In the genomic region with DNA sequence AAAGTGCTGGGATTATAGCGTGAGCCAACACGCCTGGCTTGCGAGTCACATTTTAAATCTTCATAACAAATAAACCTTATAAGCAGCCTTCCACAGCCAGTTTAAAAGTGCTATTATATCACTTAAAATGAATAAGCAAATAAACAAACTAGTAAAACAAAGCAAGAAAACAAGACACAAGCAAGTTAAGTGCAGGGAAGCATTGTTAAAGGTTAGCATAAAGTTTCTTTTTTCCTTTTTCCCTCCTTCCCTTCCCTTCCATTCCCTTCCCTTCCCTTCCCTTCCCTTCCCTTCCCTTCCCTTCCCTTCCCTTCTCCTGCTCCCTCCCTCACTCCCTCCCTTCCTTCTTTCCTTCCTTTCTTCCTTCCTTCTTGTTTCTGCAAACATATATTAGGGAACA, we compare ENCODE assay signal across 8 cellular contexts.
"Had no signal": no experiment of that assay in that cellular context is flagged by ENCODE, and none has a peak within 500 bp of the region (broad histone marks: within the 10 kb centered on the region; RNA-seq: fewer than 3 reads in every experiment).

No MANE protein-coding gene starts in this region.

- DNase-seq: GDM1, GF-D8 had no signal

- FAIRE-seq: G401.6, GM12878, GM12891, GM12892, GM18507, GM19239 had no signal

- ATAC-seq: GM12878 had no signal

- H3K4me3 ChIP-seq: GM12878 had no signal
